Comparison of ENCODE assay signal across 19 cellular contexts in genomic region chr13:67001363-67001762, GRCh38.
DNase-seq lines count a peak whose midpoint lies in the region; ATAC-seq and TF ChIP-seq lines count a peak whose summit lies in the region.
"Had no signal": no experiment of that assay in that cellular context is flagged by ENCODE, and none has a peak within 500 bp of the region (broad histone marks: within the 10 kb centered on the region; RNA-seq: fewer than 3 reads in every experiment).

No MANE protein-coding gene starts in this region.

- H3K4me3 Mint-ChIP-seq in GM23338 (no peak overlapping the region), endodermal cell (no peak overlapping the region)
- no peak overlapping the region for H3K4me3 Mint-ChIP-seq in activated naive CD8-positive, alpha-beta T cell treated with anti-CD3 and anti-CD28 coated beads, Interleukin-2, amount 50 U/mL, for 24 hours
- H3K4me3 Mint-ChIP-seq: B cell; CD4-positive, CD25-positive, alpha-beta regulatory T cell; H9 had no signal

- TF ChIP-seq CTCF in GM23338 (conservative IDR thresholded peaks at IDR 0.05; ENCODE audit: low read depth in 2 of 2) (no peak), endodermal cell (conservative IDR thresholded peaks at IDR 0.05) (no peak)

- no peak overlapping the region for H2BK5ac ChIP-seq in mesenchymal stem cell (ENCODE audit: low read depth, low read length, poor library complexity, severe bottlenecking)

- no peak overlapping the region for H4K8ac ChIP-seq in mesenchymal stem cell (ENCODE audit: low read length)

- no peaks in the 10 kb centered on the region for H4K20me1 ChIP-seq in GM23338 (replicated peaks; ENCODE audit: insufficient read depth)

- no peak overlapping the region for H2BK12ac ChIP-seq in mesenchymal stem cell (ENCODE audit: low read length in 2 of 2)

- H2BK15ac ChIP-seq in mesenchymal stem cell (ENCODE audit: low read depth, poor library complexity, severe bottlenecking): no peak overlapping the region

- H3K27ac ChIP-seq in GM23338 (ENCODE audit: low read depth) (no peak overlapping the region), endodermal cell (ENCODE audit: low read depth, low read length) (no peak overlapping the region), mesenchymal stem cell (ENCODE audit: low read length, poor library complexity, severe bottlenecking) (no peak overlapping the region)
- H3K27ac ChIP-seq: KMS-11, RWPE1 had no signal

- peak overlapping the region; percentile 72; the same call in 1 of the 2 replicates for H2AFZ ChIP-seq in GM23338
- no peak overlapping the region for H2AFZ ChIP-seq in mesenchymal stem cell (ENCODE audit: low read depth, low read length)

- H3K27ac Mint-ChIP-seq in GM23338: no peak overlapping the region
- H3K27ac Mint-ChIP-seq in endodermal cell: no peak overlapping the region
- no peak overlapping the region for H3K27ac Mint-ChIP-seq in activated naive CD8-positive, alpha-beta T cell treated with anti-CD3 and anti-CD28 coated beads, Interleukin-2, amount 50 U/mL, for 24 hours
- H3K27ac Mint-ChIP-seq: B cell; CD4-positive, CD25-positive, alpha-beta regulatory T cell had no signal

- no peaks in the 10 kb centered on the region for H3K36me3 ChIP-seq in GM23338 (ENCODE audit: insufficient read depth)
- H3K36me3 ChIP-seq in endodermal cell (ENCODE audit: control insufficient read depth, insufficient read depth, low read length): no peaks in the 10 kb centered on the region
- H3K36me3 ChIP-seq in mesenchymal stem cell (ENCODE audit: control insufficient read depth in 1 of 2, insufficient read depth in 2 of 2, low read depth in 1 of 2, low read length in 2 of 2): no peaks in the 10 kb centered on the region

- no peak overlapping the region for H3K23ac ChIP-seq in mesenchymal stem cell (ENCODE audit: low read length in 2 of 2)

- H3K9me3 Mint-ChIP-seq in GM23338 (no peaks in the 10 kb centered on the region), endodermal cell (no peaks in the 10 kb centered on the region)
- H3K9me3 Mint-ChIP-seq in activated naive CD8-positive, alpha-beta T cell treated with anti-CD3 and anti-CD28 coated beads, Interleukin-2, amount 50 U/mL, for 24 hours: peaks cover 9% of the 10 kb centered on the region
- H3K9me3 Mint-ChIP-seq: H9 had no signal

- H3K27me3 ChIP-seq in GM23338 (ENCODE audit: insufficient read depth): no peaks in the 10 kb centered on the region
- H3K27me3 ChIP-seq in endodermal cell (ENCODE audit: control insufficient read depth, insufficient read depth, low read length, poor library complexity, severe bottlenecking): no peaks in the 10 kb centered on the region
- no peaks in the 10 kb centered on the region for H3K27me3 ChIP-seq in mesenchymal stem cell (ENCODE audit: control insufficient read depth in 1 of 2, insufficient read depth in 1 of 2, low read length in 2 of 2)

- H3K27me3 Mint-ChIP-seq in GM23338 (ENCODE audit: insufficient read depth, low read depth, poor library complexity): no peaks in the 10 kb centered on the region
- H3K27me3 Mint-ChIP-seq in endodermal cell (ENCODE audit: insufficient read depth): no peaks in the 10 kb centered on the region
- H3K27me3 Mint-ChIP-seq in activated naive CD8-positive, alpha-beta T cell treated with anti-CD3 and anti-CD28 coated beads, Interleukin-2, amount 50 U/mL, for 24 hours: no peaks in the 10 kb centered on the region
- H3K27me3 Mint-ChIP-seq: B cell; CD4-positive, CD25-positive, alpha-beta regulatory T cell had no signal

- H3K9me2 ChIP-seq in GM23338 (ENCODE audit: insufficient read depth): no peaks in the 10 kb centered on the region

- no peaks in the 10 kb centered on the region for H3K79me1 ChIP-seq in mesenchymal stem cell (replicated peaks; ENCODE audit: low read length, poor library complexity, severe bottlenecking)

- H3K79me2 ChIP-seq in GM23338 (replicated peaks; ENCODE audit: insufficient read depth): no peaks in the 10 kb centered on the region

- no peak overlapping the region for H2BK120ac ChIP-seq in mesenchymal stem cell (ENCODE audit: low read depth, low read length)

- H3K4me2 ChIP-seq in GM23338 (no peak overlapping the region), mesenchymal stem cell (ENCODE audit: low read length, poor library complexity, severe bottlenecking) (no peak overlapping the region)
- H3K4me2 ChIP-seq: KMS-11 had no signal

- H3K14ac ChIP-seq in mesenchymal stem cell (ENCODE audit: low read length in 2 of 2): no peak overlapping the region

- H2AK5ac ChIP-seq in mesenchymal stem cell (ENCODE audit: low read length, severe bottlenecking): no peak overlapping the region

- H3K9me3 ChIP-seq in endodermal cell (ENCODE audit: control insufficient read depth, low read length): no peaks in the 10 kb centered on the region
- no peaks in the 10 kb centered on the region for H3K9me3 ChIP-seq in mesenchymal stem cell (ENCODE audit: control insufficient read depth, low read length)

- ATAC-seq in GM23338: peak; percentile 31; the same call in 1 of the 3 replicates
- ATAC-seq in HG03469 (IDR thresholded peaks at IDR 0.05; ENCODE audit: unreplicated experiment): no peak
- ATAC-seq in activated naive CD8-positive, alpha-beta T cell treated with anti-CD3 and anti-CD28 coated beads, Interleukin-2, amount 50 U/mL, for 24 hours: no peak
- ATAC-seq: PC-3 had no signal

- H3K4ac ChIP-seq in mesenchymal stem cell (ENCODE audit: low read depth in 1 of 2, low read length in 2 of 2): no peak overlapping the region

- H3F3A ChIP-seq in GM23338 (replicated peaks; ENCODE audit: low read depth): no peaks in the 10 kb centered on the region

- no peak overlapping the region for H4K91ac ChIP-seq in mesenchymal stem cell (ENCODE audit: low read length)

- H3K9ac ChIP-seq in endodermal cell (ENCODE audit: extremely low read depth, low read length, poor library complexity, severe bottlenecking) (no peak overlapping the region), mesenchymal stem cell (ENCODE audit: low read length) (no peak overlapping the region)
- H3K9ac ChIP-seq: KMS-11 had no signal

- H3K4me3 ChIP-seq in GM23338 (no peak overlapping the region), endodermal cell (ENCODE audit: low read length) (no peak overlapping the region), mesenchymal stem cell (ENCODE audit: insufficient read depth in 1 of 2, low read depth in 1 of 2, low read length in 2 of 2) (no peak overlapping the region)

- DNase-seq in GM23338 (ENCODE audit: low spot score): peak; percentile 1
- DNase-seq in NCI-H69 (lab: John Stamatoyannopoulos, UW): peak; percentile 91
- DNase-seq in endodermal cell: peak; percentile 31
- peak; percentile 55 for DNase-seq in pons (ENCODE audit: low spot score)
- no peak for DNase-seq in mesenchymal stem cell
- DNase-seq in NCI-H187 treated with DMSO at 0.1 percent for 48 hours (lab: John Stamatoyannopoulos, UW): no peak
- DNase-seq in activated naive CD8-positive, alpha-beta T cell treated with anti-CD3 and anti-CD28 coated beads, Interleukin-2, amount 50 U/mL, for 24 hours: no peak
- DNase-seq: CD4-positive, CD25-positive, alpha-beta regulatory T cell; H9; MM.1S; NCI-H1092 treated with DMSO at 0.1 percent for 48 hours; NCI-H1694 treated with DMSO at 0.1 percent for 48 hours; NCI-H226; NCI-H526 treated with DMSO at 0.1 percent for 48 hours; PC-3 had no signal

- 94% methylated on average over 5 of the region's 5 CpGs; no CpG with 5 or more reads in 1 of the 2 experiments for WGBS in endodermal cell (ENCODE audit: insufficient coverage in 1 of 2, insufficient read length in 1 of 2), 2 experiments
- 100% methylated on average over 1 of the region's 5 CpGs for WGBS in mesenchymal stem cell

- H3K18ac ChIP-seq in mesenchymal stem cell (ENCODE audit: low read depth in 1 of 2, low read length in 2 of 2): no peak overlapping the region

- no peaks in the 10 kb centered on the region for H3K4me1 Mint-ChIP-seq in GM23338
- H3K4me1 Mint-ChIP-seq in endodermal cell: no peaks in the 10 kb centered on the region
- no peaks in the 10 kb centered on the region for H3K4me1 Mint-ChIP-seq in activated naive CD8-positive, alpha-beta T cell treated with anti-CD3 and anti-CD28 coated beads, Interleukin-2, amount 50 U/mL, for 24 hours
- H3K4me1 Mint-ChIP-seq: CD4-positive, CD25-positive, alpha-beta regulatory T cell; H9 had no signal

- no peaks in the 10 kb centered on the region for H3K36me3 Mint-ChIP-seq in GM23338 (ENCODE audit: low read depth)
- H3K36me3 Mint-ChIP-seq in endodermal cell (ENCODE audit: low read depth): no peaks in the 10 kb centered on the region
- H3K36me3 Mint-ChIP-seq in activated naive CD8-positive, alpha-beta T cell treated with anti-CD3 and anti-CD28 coated beads, Interleukin-2, amount 50 U/mL, for 24 hours (ENCODE audit: low read depth): no peaks in the 10 kb centered on the region
- H3K36me3 Mint-ChIP-seq: CD4-positive, CD25-positive, alpha-beta regulatory T cell had no signal

- H3K4me1 ChIP-seq in GM23338 (ENCODE audit: insufficient read depth) (no peaks in the 10 kb centered on the region), endodermal cell (ENCODE audit: control insufficient read depth, insufficient read depth, low read length) (no peaks in the 10 kb centered on the region), mesenchymal stem cell (ENCODE audit: control insufficient read depth, insufficient read depth, low read depth, low read length) (no peaks in the 10 kb centered on the region)

TF ChIP-seq in GM23338, 12 proteins besides CTCF, POLR2A, EP300 and RAD21 (continues in another document):
- no peak for TF ChIP-seq POLR2AphosphoS5 (IDR thresholded peaks at IDR 0.05; ENCODE audit: low read depth)
- no peak for TF ChIP-seq REST (IDR thresholded peaks at IDR 0.05; ENCODE audit: unreplicated experiment)

Comparison
In these comparisons a context has a peak if more than half of its experiments do, and no peak if none do; other contexts are left out.
1. DNase-seq: peak in GM23338 (single experiment), NCI-H69 (single experiment), endodermal cell (single experiment) and pons (single experiment); none in mesenchymal stem cell (single experiment), NCI-H187 treated with DMSO at 0.1 percent for 48 hours (single experiment) and activated naive CD8-positive, alpha-beta T cell treated with anti-CD3 and anti-CD28 coated beads, Interleukin-2, amount 50 U/mL, for 24 hours (single experiment).